In the genomic region with DNA sequence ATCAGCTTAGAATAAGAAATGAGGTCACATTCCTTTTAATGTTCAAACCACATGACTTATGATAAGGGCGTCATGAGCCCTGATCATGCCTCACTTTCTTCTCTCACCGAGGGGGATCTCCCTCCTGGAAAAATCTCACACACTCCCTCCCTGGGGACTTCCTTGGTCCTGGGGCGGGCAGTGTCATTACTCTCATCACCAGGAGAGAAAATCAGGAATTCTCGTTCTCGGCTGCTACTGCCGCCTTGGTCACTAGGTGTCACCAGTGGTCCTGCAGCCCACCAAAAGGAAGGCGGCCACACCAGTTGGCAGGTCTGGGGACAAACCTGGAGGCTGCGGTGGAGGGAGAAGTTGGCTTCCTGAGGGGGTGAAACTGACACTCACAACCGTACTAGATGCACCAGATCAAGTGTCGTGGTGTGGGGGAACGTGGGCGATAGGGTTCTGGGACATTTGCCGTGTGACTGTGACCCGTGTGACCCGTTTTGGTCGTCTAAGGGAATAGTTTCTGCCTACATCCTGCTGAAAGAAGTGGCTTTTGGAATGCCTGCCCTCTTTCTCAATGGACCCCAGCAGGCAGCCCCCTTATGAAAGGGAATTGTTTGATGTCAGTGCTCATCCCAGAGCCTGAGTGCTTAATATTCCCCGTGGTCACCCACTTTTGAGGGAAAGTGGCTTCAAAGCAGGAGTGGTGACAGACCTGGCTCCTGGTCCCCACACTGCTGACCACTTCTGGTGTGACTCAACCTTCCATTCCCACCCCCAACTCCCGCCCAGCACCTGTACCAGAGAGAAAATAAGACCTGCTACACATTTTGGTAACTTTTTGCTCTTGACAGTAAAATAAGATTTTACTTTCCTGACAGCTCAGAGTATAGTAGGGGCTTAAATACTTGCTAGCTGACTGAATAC, we compare ENCODE assay signal across 8 cellular contexts.
DNase-seq lines count a peak whose midpoint lies in the region; ATAC-seq, FAIRE-seq and TF ChIP-seq lines count a peak whose summit lies in the region.

No MANE protein-coding gene starts in this region.

- no peak overlapping the region for H3K14ac ChIP-seq in H1 (ENCODE audit: insufficient read length)

- H3K9me3 ChIP-seq in H1 (ENCODE audit: insufficient read depth in 2 of 2, low read depth in 1 of 2, low read length in 1 of 2), result no peaks in the 10 kb centered on the region

- TF ChIP-seq CTCF in AG09309 (IDR thresholded peaks at IDR 0.05; ENCODE audit: control insufficient read depth, insufficient read depth, low read depth, low read length, missing control alignments), result peak; percentile 90
- TF ChIP-seq CTCF in H1 (IDR thresholded peaks at IDR 0.05; ENCODE audit: control extremely low read depth in 1 of 3, insufficient read depth in 1 of 3, low read depth in 1 of 3, low read length in 3 of 3), result peak; percentile 87 to 94 (median 89)

- no peak overlapping the region for H4K8ac ChIP-seq in H1 (ENCODE audit: extremely low read depth, insufficient read depth, low read length)

- H3K27me3 ChIP-seq in H1 (replicated peaks in 1 of 4; ENCODE audit: control insufficient read depth in 3 of 4, extremely low read depth in 1 of 4, insufficient read depth in 3 of 4, low read length in 3 of 4), result no peaks in the 10 kb centered on the region

- H3K36me3 Mint-ChIP-seq in activated CD4-positive, alpha-beta memory T cell treated with anti-CD3 and anti-CD28 coated beads for 36 hours, result no peaks in the 10 kb centered on the region
- no peaks in the 10 kb centered on the region for H3K36me3 Mint-ChIP-seq in memory B cell
- no peaks in the 10 kb centered on the region for H3K36me3 Mint-ChIP-seq in stimulated activated effector memory CD8-positive, alpha-beta T cell treated with anti-CD3 and anti-CD28 coated beads, Interleukin-12 subunit alpha, Interleukin-12 subunit beta, amount 100 ng/mL, for 72 hours

- no peaks in the 10 kb centered on the region for H3K36me3 ChIP-seq in H1 (ENCODE audit: control insufficient read depth in 2 of 4, insufficient read depth in 4 of 4, low read length in 3 of 4)

- DNase-seq in AG09309 (ENCODE audit: low read depth) (no peak), NCI-H2227 treated with DMSO at 0.1 percent for 48 hours (lab: John Stamatoyannopoulos, UW) (peak; percentile 62), H1 (ENCODE audit: low read depth in 1 of 2, low spot score in 2 of 2) (peak; percentile 39 to 88), memory B cell (ENCODE audit: low spot score in 2 of 2) (peak in 1 of 2 donors; percentile 42)
- DNase-seq in activated CD4-positive, alpha-beta memory T cell treated with anti-CD3 and anti-CD28 coated beads for 36 hours, result peak; percentile 80
- DNase-seq in stimulated activated effector memory CD8-positive, alpha-beta T cell treated with anti-CD3 and anti-CD28 coated beads, Interleukin-12 subunit alpha, Interleukin-12 subunit beta, amount 100 ng/mL, for 72 hours (ENCODE audit: low spot score in 2 of 2), result peak; percentile 15 to 72

- H2BK20ac ChIP-seq in H1 (ENCODE audit: low read length), result 0 out of 2 replicates have a peak overlapping the region, but pooled peaks have one; percentile 29

- H3K79me1 ChIP-seq in H1 (ENCODE audit: low read depth, low read length), result no peaks in the 10 kb centered on the region

- peak overlapping the region; percentile 61 for H3K4ac ChIP-seq in H1 (replicated peaks; ENCODE audit: insufficient read length, low read depth, low read length)

- CTCF ChIA-PET in activated CD4-positive, alpha-beta memory T cell treated with anti-CD3 and anti-CD28 coated beads for 36 hours (lab: Charles Lee), result interaction anchor here (0.7 to 2.3 kb wide), 5 partner anchors 9 to 748 kb away, joined by 3 to 11 read pairs (median 4); no protein-coding TSS in a partner anchor
- CTCF ChIA-PET in H1 (lab: Charles Lee; ENCODE audit: partially characterized antibody), result interaction anchor here (0.6 to 9.9 kb wide), 25 partner anchors 8 to 1133 kb away, joined by 3 to 72 read pairs (median 3); no protein-coding TSS in a partner anchor

- peak overlapping the region; percentile 96 for H4K91ac ChIP-seq in H1 (replicated peaks; ENCODE audit: insufficient read length, low read length)

- no peak overlapping the region for H3K56ac ChIP-seq in H1 (replicated peaks; ENCODE audit: insufficient read length, low read depth, low read length)

- no peak overlapping the region for H4K5ac ChIP-seq in H1 (ENCODE audit: insufficient read length, low read depth, low read length)

- peaks cover 16% of the 10 kb centered on the region for H3K4me1 Mint-ChIP-seq in activated CD4-positive, alpha-beta memory T cell treated with anti-CD3 and anti-CD28 coated beads for 36 hours (ENCODE audit: low read depth)
- peaks cover 4% of the 10 kb centered on the region for H3K4me1 Mint-ChIP-seq in memory B cell
- peaks cover 13% of the 10 kb centered on the region for H3K4me1 Mint-ChIP-seq in stimulated activated effector memory CD8-positive, alpha-beta T cell treated with anti-CD3 and anti-CD28 coated beads, Interleukin-12 subunit alpha, Interleukin-12 subunit beta, amount 100 ng/mL, for 72 hours

- H3K27ac Mint-ChIP-seq in activated CD4-positive, alpha-beta memory T cell treated with anti-CD3 and anti-CD28 coated beads for 36 hours, result no peak overlapping the region
- no peak overlapping the region for H3K27ac Mint-ChIP-seq in memory B cell
- peak overlapping the region; percentile 23 for H3K27ac Mint-ChIP-seq in stimulated activated effector memory CD8-positive, alpha-beta T cell treated with anti-CD3 and anti-CD28 coated beads, Interleukin-12 subunit alpha, Interleukin-12 subunit beta, amount 100 ng/mL, for 72 hours

- peak overlapping the region; percentile 46; the same call in 1 of the 2 replicates for H2BK15ac ChIP-seq in H1 (ENCODE audit: low read length)

- peak overlapping the region; percentile 77; the same call in 1 of the 2 replicates for H2BK12ac ChIP-seq in H1 (ENCODE audit: low read depth, low read length)

- no peak overlapping the region for H3K23ac ChIP-seq in H1 (ENCODE audit: insufficient read length)

- no peaks in the 10 kb centered on the region for H3K9me3 Mint-ChIP-seq in activated CD4-positive, alpha-beta memory T cell treated with anti-CD3 and anti-CD28 coated beads for 36 hours
- H3K9me3 Mint-ChIP-seq in memory B cell, result no peaks in the 10 kb centered on the region
- no peaks in the 10 kb centered on the region for H3K9me3 Mint-ChIP-seq in stimulated activated effector memory CD8-positive, alpha-beta T cell treated with anti-CD3 and anti-CD28 coated beads, Interleukin-12 subunit alpha, Interleukin-12 subunit beta, amount 100 ng/mL, for 72 hours

- no peak for TF ChIP-seq EP300 in H1 (IDR thresholded peaks at IDR 0.05; ENCODE audit: borderline replicate concordance in 1 of 2, low read depth in 2 of 2, low read length in 2 of 2)

- FAIRE-seq in H1 (lab: Jason Lieb, UNC), result peak; percentile 78

- peak overlapping the region; percentile 76; the same call in 1 of the 2 replicates for H3K18ac ChIP-seq in H1 (ENCODE audit: extremely low read depth, low read length)

- no peak overlapping the region for H3K27ac ChIP-seq in H1 (ENCODE audit: low read depth, low read length)

- H3K4me3 Mint-ChIP-seq in activated CD4-positive, alpha-beta memory T cell treated with anti-CD3 and anti-CD28 coated beads for 36 hours, result peak overlapping the region; percentile 42
- peak overlapping the region; percentile 76 for H3K4me3 Mint-ChIP-seq in memory B cell
- peak overlapping the region; percentile 39 for H3K4me3 Mint-ChIP-seq in stimulated activated effector memory CD8-positive, alpha-beta T cell treated with anti-CD3 and anti-CD28 coated beads, Interleukin-12 subunit alpha, Interleukin-12 subunit beta, amount 100 ng/mL, for 72 hours

- peak; percentile 60 for ATAC-seq in GM18861 (IDR thresholded peaks at IDR 0.05; ENCODE audit: unreplicated experiment)
- peak; percentile 76 for ATAC-seq in HG03045 (IDR thresholded peaks at IDR 0.05; ENCODE audit: unreplicated experiment)
- peak; percentile 70 for ATAC-seq in memory B cell (ENCODE audit: low read depth)
- peak; percentile 90 for ATAC-seq in stimulated activated effector memory CD8-positive, alpha-beta T cell treated with anti-CD3 and anti-CD28 coated beads, Interleukin-12 subunit alpha, Interleukin-12 subunit beta, amount 100 ng/mL, for 72 hours

- H3K79me2 ChIP-seq in H1 (ENCODE audit: control insufficient read depth in 1 of 2, insufficient read depth in 2 of 2, low read length in 2 of 2), result no peaks in the 10 kb centered on the region

- H2BK120ac ChIP-seq in H1 (replicated peaks; ENCODE audit: low read depth, low read length), result no peak overlapping the region

- peak overlapping the region; percentile 25 to 43 for H3K4me2 ChIP-seq in H1 (ENCODE audit: insufficient read depth in 1 of 2, low read depth in 2 of 2, low read length in 2 of 2)

- WGBS in H1 (ENCODE audit: extremely low coverage in 1 of 2, insufficient coverage in 1 of 2, insufficient read length in 1 of 2, insufficient replicate concordance in 2 of 2, low coverage in 1 of 2, low lambda C conversion rate in 2 of 2, missing lambda C conversion rate in 1 of 2), 2 experiments, result 25% methylated on average over 18 of the region's 18 CpGs; no CpG with 5 or more reads in 1 of the 2 experiments

- no peak overlapping the region for H3K9ac ChIP-seq in H1 (replicated peaks in 1 of 4; ENCODE audit: extremely low read depth in 1 of 4, low read depth in 3 of 4, low read length in 3 of 4)

- no peak overlapping the region for H2AK5ac ChIP-seq in H1 (ENCODE audit: low read depth, low read length)

- H3K27me3 Mint-ChIP-seq in activated CD4-positive, alpha-beta memory T cell treated with anti-CD3 and anti-CD28 coated beads for 36 hours, result peaks cover 6% of the 10 kb centered on the region
- H3K27me3 Mint-ChIP-seq in memory B cell, result no peaks in the 10 kb centered on the region

- 0 out of 2 replicates have a peak, but pooled peaks cover 2% of the 10 kb centered on the region for H3K23me2 ChIP-seq in H1 (ENCODE audit: low read depth, low read length)

- TF ChIP-seq RAD21 in H1 (IDR thresholded peaks at IDR 0.05 in 1 of 2, conservative IDR thresholded peaks at IDR 0.05 in 1 of 2; ENCODE audit: low read depth in 2 of 2, low read length in 2 of 2), result peak; percentile 88 to 94

- peak overlapping the region; percentile 99 for H2AFZ ChIP-seq in H1 (ENCODE audit: low read length)

- no peak for TF ChIP-seq POLR2A in H1 (IDR thresholded peaks at IDR 0.05; ENCODE audit: control extremely low read depth in 1 of 2, low read depth in 2 of 2, low read length in 2 of 2)

- no peak overlapping the region for H2BK5ac ChIP-seq in H1 (ENCODE audit: low read depth, low read length)

- H3K4me3 ChIP-seq in AG09309 (ENCODE audit: control insufficient read depth, low read depth, low read length) (no peak overlapping the region), H1 (ENCODE audit: extremely low read depth in 1 of 4, insufficient read depth in 2 of 4, low read depth in 3 of 4, low read length in 4 of 4) (no peak overlapping the region; a peak in 1 of 8 replicates)

- H4K20me1 ChIP-seq in H1 (replicated peaks in 1 of 2; ENCODE audit: control insufficient read depth in 1 of 2, insufficient read depth in 2 of 2, low read length in 2 of 2), result no peaks in the 10 kb centered on the region

- peaks cover 0 to 7% (median 0%) of the 10 kb centered on the region in 4 experiments; a peak in 1 of 7 replicates for H3K4me1 ChIP-seq in H1 (replicated peaks in 1 of 4; ENCODE audit: control insufficient read depth in 3 of 4, insufficient read depth in 4 of 4, low read length in 3 of 4)

- POLR2A ChIA-PET in activated CD4-positive, alpha-beta memory T cell treated with anti-CD3 and anti-CD28 coated beads for 36 hours (lab: Charles Lee), result no interaction called here
- POLR2A ChIA-PET in H1 (lab: Charles Lee; ENCODE audit: partially characterized antibody), result interaction anchor here (1.3 kb wide), 1 partner anchor 96 kb away, joined by 3 read pairs; no protein-coding TSS in a partner anchor

- intact Hi-C loops in activated CD4-positive, alpha-beta memory T cell treated with anti-CD3 and anti-CD28 coated beads for 36 hours (cut with micrococcal nuclease), result loop anchor here (1.0 to 5.0 kb wide), 3 partner anchors 21 to 290 kb away; no protein-coding TSS in a partner anchor
